ENCODE assay signal across 11 cellular contexts in the genomic region with DNA sequence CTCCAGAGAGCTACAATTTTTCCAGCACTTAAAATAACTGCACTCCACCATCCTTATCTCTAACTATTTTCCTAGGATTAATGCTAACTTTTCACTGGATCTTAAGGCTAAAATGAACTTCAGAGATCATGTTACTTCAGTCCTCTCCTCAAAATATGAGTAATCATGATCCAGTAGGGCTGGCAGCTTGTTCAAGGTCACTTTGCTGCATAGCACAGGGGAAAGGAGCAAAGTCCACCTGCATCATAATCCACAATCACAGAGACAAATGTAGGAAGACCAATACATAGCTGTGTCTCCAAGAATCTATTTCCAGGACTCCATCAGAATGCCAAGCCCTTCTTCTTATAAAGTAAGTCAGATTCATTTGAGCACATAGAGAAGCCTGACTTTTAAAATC.
"Had no signal": no experiment of that assay in that cellular context is flagged by ENCODE, and none has a peak within 500 bp of the region (broad histone marks: within the 10 kb centered on the region; RNA-seq: fewer than 3 reads in every experiment).

No MANE protein-coding gene starts in this region.

- H3K4me1 ChIP-seq: left lung had no signal

- DNase-seq: activated effector memory CD4-positive, alpha-beta T cell treated with Interleukin-2 at 50 U/mL for 16 hours; activated T-cell treated with anti-CD3 and anti-CD28 coated beads, Interleukin-2, amount 50 U/mL, for 1 hour; aorta; central memory CD4-positive, alpha-beta T cell; effector memory CD8-positive, alpha-beta T cell; immature natural killer cell; left lung; retina had no signal

- H3K27me3 ChIP-seq: left lung had no signal

- ATAC-seq: activated naive CD4-positive, alpha-beta T cell treated with anti-CD3 and anti-CD28 coated beads, Interleukin-2, amount 50 U/mL, for 72 hours; effector memory CD8-positive, alpha-beta T cell had no signal

- H3K4me3 ChIP-seq: left lung, skin epidermis had no signal

- H3K27ac ChIP-seq: epithelial cell of prostate, left lung, skin epidermis had no signal

- H3K9me3 ChIP-seq: left lung had no signal

- H3K36me3 ChIP-seq: left lung had no signal
